ENCODE assay signal across 8 cellular contexts in the genomic region with DNA sequence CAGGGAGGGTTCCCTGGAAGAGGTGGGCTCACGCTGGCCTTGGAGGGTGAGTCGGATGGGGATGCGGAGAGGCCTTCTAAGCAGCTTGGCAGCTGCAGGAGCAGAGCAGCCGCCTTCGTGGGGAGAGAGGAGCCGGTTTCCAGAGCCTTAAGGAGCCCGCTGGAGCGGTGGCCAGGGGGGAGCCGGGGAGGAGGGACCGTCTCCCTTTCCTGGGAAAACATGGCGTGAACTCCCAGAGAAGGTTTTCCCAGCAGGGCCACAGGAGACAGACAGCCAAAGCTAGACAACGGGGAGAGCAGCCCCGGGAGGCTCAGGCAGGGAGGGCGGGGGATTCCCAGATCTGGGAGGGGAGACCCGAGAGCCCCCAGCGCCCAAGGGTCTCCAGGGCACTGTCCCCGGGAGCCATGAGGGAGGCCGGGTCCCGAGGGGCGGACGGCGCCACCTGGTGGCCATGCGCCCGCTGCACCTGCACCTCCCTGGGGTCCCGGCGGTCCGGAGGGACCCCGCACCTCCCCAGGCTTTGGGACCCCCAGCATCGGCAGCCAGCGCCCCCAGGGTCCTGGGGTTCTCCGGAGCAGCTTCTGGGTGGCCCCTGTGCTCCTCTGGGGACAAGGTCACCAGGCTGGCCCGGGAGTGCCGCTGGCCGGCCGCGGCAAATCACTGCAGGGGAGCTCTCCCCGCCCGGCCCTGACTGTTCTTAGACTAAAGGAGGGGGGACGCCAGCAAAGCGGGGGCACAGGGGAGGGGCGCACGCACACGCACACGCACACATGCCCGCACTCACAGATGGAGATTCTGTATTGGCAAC. TPM values are rescaled to one million over a fixed set of nuclear protein-coding genes. Genes with fewer than 3 reads are reported as not detected.
DNase-seq lines count a peak whose midpoint lies in the region; ATAC-seq and TF ChIP-seq lines count a peak whose summit lies in the region.

No MANE protein-coding gene starts in this region.

- H3K4me1 ChIP-seq in Panc1 (ENCODE audit: control insufficient read depth, insufficient read depth, low read length), result peaks cover 85% of the 10 kb centered on the region
- no peaks in the 10 kb centered on the region for H3K4me1 ChIP-seq in rectal smooth muscle tissue (ENCODE audit: control insufficient read depth, insufficient read depth, low read length)

- H3K9me3 ChIP-seq in Panc1 (ENCODE audit: control insufficient read depth, insufficient read depth, low read depth, low read length), result no peaks in the 10 kb centered on the region

- no TSS peak for BruUV-seq in Panc1 (replicated peaks; lab: Mats Ljungman, UMichigan)

- peak; percentile 100 for TF ChIP-seq CTCF in Panc1 (IDR thresholded peaks at IDR 0.05)

- ATAC-seq in Panc1 (peak; percentile 56), GM19455 (IDR thresholded peaks at IDR 0.05; ENCODE audit: unreplicated experiment) (no peak)

- POLR2A ChIA-PET in Panc1 (lab: Charles Lee), result no interaction called here

- intact Hi-C loops in Panc1 (cut with micrococcal nuclease; ENCODE audit: unreplicated experiment) (loop anchor here (5.0 kb wide), 1 partner anchor 70 kb away; a partner anchor contains a TSS), head of caudate nucleus (cut with DNase I) (loop anchor here (5.0 kb wide), 1 partner anchor 180 kb away; no protein-coding TSS in a partner anchor)

- H3K9ac ChIP-seq in rectal smooth muscle tissue (ENCODE audit: low read length), result no peak overlapping the region

- H3K4me3 ChIP-seq in Panc1 (ENCODE audit: low read depth in 2 of 2, low read length in 2 of 2), result peak overlapping the region; percentile 17 to 40; a peak in 3 of 4 replicates
- peak overlapping the region; percentile 26 for H3K4me3 ChIP-seq in rectal smooth muscle tissue (ENCODE audit: low read length)

- DNase-seq in NCI-H1436 (lab: John Stamatoyannopoulos, UW) (peak; percentile 10), NCI-H1436 treated with DMSO at 0.1 percent for 48 hours (lab: John Stamatoyannopoulos, UW) (no peak), Panc1 (ENCODE audit: low read depth, low spot score) (no peak), head of caudate nucleus (peak in 41 of 42 donors; percentile 32 to 89 (median 71)), T1000 (lab: John Stamatoyannopoulos, UW) (no peak)
- peak; percentile 56 for DNase-seq in activated gamma-delta T cell treated with anti-CD3 and anti-CD28 coated beads, Interleukin-2, amount 50 U/mL, for 16 hours (ENCODE audit: low read depth)

- H3K27ac ChIP-seq in Panc1 (ENCODE audit: low read length), result peak overlapping the region; percentile 99
- no peak overlapping the region for H3K27ac ChIP-seq in rectal smooth muscle tissue (ENCODE audit: low read depth, low read length)

- no peaks in the 10 kb centered on the region for H3K27me3 ChIP-seq in Panc1 (ENCODE audit: control insufficient read depth, insufficient read depth, low read length)
- no peaks in the 10 kb centered on the region for H3K27me3 ChIP-seq in rectal smooth muscle tissue (ENCODE audit: control insufficient read depth, insufficient read depth, low read length)

- CTCF ChIA-PET in Panc1 (lab: Charles Lee), result interaction anchor here (0.5 to 7.7 kb wide), 49 partner anchors 8 to 1407 kb away, joined by 3 to 168 read pairs (median 6); a partner anchor contains a TSS

- H3K36me3 ChIP-seq in Panc1 (ENCODE audit: control insufficient read depth, insufficient read depth, low read length) (no peaks in the 10 kb centered on the region), rectal smooth muscle tissue (ENCODE audit: control insufficient read depth, insufficient read depth, low read length) (no peaks in the 10 kb centered on the region)

- in situ Hi-C loops in Panc1 (cut with HindIII; ENCODE audit: low pct_unique_long_range_greater_than_20kb, low sequenced_read_pairs), result no loop called here

RNA-seq across cellular contexts. Expression of a gene that starts 2.4 kb away (rescaled TPM):
- total RNA-seq in Panc1 (2021; ENCODE audit: unreplicated experiment), result 3.5 TPM
- 1.9 TPM for polyA plus RNA-seq in Panc1 (2012; ENCODE audit: insufficient read length)

RNA-seq across cellular contexts. Expression of a gene that starts 6.4 kb away (rescaled TPM):
- 0.46 TPM for total RNA-seq in Panc1 (2021; ENCODE audit: unreplicated experiment)
- 0.64 TPM for polyA plus RNA-seq in Panc1 (2012; ENCODE audit: insufficient read length)

RNA-seq across cellular contexts. Expression of a gene that starts 20.5 kb away (rescaled TPM):
- 0.90 TPM for total RNA-seq in Panc1 (2021; ENCODE audit: unreplicated experiment)
- polyA plus RNA-seq in Panc1 (2012; ENCODE audit: insufficient read length), result 1.3 TPM

RNA-seq across cellular contexts. Expression of a gene that starts 59.3 kb away (rescaled TPM):
- not detected for total RNA-seq in Panc1 (2021; ENCODE audit: unreplicated experiment)
- not detected for polyA plus RNA-seq in Panc1 (2012; ENCODE audit: insufficient read length)

Comparison
In these comparisons a context has a peak if more than half of its experiments do, and no peak if none do; other contexts are left out.
1. DNase-seq: peak in NCI-H1436 (single experiment), activated gamma-delta T cell treated with anti-CD3 and anti-CD28 coated beads, Interleukin-2, amount 50 U/mL, for 16 hours (single experiment) and head of caudate nucleus (41 of 42); none in NCI-H1436 treated with DMSO at 0.1 percent for 48 hours (single experiment), Panc1 (single experiment) and T1000 (single experiment).